ENCODE assay signal across 7 cellular contexts in the genomic region with DNA sequence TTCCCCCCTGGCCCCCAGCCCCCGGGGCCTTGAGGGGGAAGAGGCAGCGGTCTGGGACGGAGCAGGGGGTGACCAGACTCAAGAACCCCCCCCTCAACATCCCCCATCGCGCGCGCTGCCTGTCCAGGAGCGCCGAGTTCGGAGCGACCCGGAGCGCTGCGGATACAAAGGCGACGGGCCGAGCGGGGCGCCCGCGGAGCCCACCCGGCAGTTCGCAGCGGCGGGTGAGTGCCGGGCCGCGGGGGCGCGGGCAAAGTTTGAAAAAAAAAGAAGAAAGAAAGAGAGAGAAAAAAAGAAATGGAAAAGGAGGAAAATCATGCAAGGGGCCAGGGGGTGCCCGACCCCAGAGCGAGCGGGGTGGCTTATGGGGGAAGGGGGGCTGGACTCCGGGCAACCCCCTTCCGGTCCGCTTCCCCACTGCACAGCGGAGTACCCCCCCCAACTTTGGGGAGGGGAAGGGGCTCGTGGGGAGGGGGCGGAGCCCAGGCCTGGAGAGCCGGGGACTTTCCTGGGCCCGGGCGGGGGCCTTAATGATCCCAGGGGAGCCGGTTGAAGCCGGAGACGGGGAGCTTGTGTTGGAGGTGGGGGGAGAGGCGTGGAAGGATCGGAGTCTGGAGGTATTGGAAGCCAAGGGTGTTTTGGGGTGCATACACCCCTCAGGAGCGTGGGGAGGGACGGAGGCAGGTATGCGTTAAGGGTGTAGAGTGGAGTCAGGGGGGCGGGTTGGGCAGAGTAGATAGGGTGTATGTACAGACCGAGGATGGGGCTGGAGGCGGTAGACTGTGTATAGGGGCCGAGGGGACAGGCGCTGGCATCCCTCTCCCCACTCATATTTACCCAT.
DNase-seq lines count a peak whose midpoint lies in the region; ATAC-seq and TF ChIP-seq lines count a peak whose summit lies in the region.

No MANE protein-coding gene starts in this region.

- H3K4me3 ChIP-seq in HFF-Myc (replicated peaks; ENCODE audit: low read depth, low read length) (peak overlapping the region; percentile 44), RWPE2 (ENCODE audit: severe bottlenecking) (peak overlapping the region; percentile 54), parathyroid adenoma (ENCODE audit: low read depth, low read length) (peak overlapping the region; percentile 86)

- no peaks in the 10 kb centered on the region for H3K79me2 ChIP-seq in parathyroid adenoma

- peak overlapping the region; percentile 94 for H2AFZ ChIP-seq in parathyroid adenoma

- no peak for TF ChIP-seq CTCF in HFF-Myc (IDR thresholded peaks at IDR 0.05; ENCODE audit: low read depth, low read length, missing control alignments)
- no peak for TF ChIP-seq CTCF in RWPE2 (IDR thresholded peaks at IDR 0.05; ENCODE audit: poor library complexity, severe bottlenecking)
- no peak for TF ChIP-seq CTCF in parathyroid adenoma (IDR thresholded peaks at IDR 0.05)

- H3K4me1 ChIP-seq in RWPE2 (ENCODE audit: insufficient read depth, poor library complexity, severe bottlenecking) (peaks cover 8% of the 10 kb centered on the region), parathyroid adenoma (peaks cover 3% of the 10 kb centered on the region)

- ATAC-seq in RWPE2 (ENCODE audit: low read depth) (peak; percentile 35; the same call in 1 of the 3 replicates), GM21619 (IDR thresholded peaks at IDR 0.05; ENCODE audit: unreplicated experiment) (no peak), GM21786 (IDR thresholded peaks at IDR 0.05; ENCODE audit: unreplicated experiment) (no peak)

- H3K9me3 ChIP-seq in RWPE2 (ENCODE audit: severe bottlenecking) (no peaks in the 10 kb centered on the region), parathyroid adenoma (ENCODE audit: control insufficient read depth, low read length) (no peaks in the 10 kb centered on the region)

- H3K36me3 ChIP-seq in RWPE2 (ENCODE audit: low read depth) = no peaks in the 10 kb centered on the region
- H3K36me3 ChIP-seq in parathyroid adenoma (ENCODE audit: control insufficient read depth, insufficient read depth, low read length) = no peaks in the 10 kb centered on the region

- peak overlapping the region; percentile 98 for H3K4me2 ChIP-seq in parathyroid adenoma (ENCODE audit: low read length)

- H3K27me3 ChIP-seq in RWPE2 (ENCODE audit: insufficient read depth, poor library complexity, severe bottlenecking) (no peaks in the 10 kb centered on the region), parathyroid adenoma (ENCODE audit: control insufficient read depth, insufficient read depth, low read length) (no peaks in the 10 kb centered on the region)

- DNase-seq in HFF-Myc (ENCODE audit: extremely low read depth, low read depth) (no peak), RWPE2 (ENCODE audit: low spot score) (no peak), germinal center (ENCODE audit: low spot score) (peak; percentile 57), inferior parietal cortex (ENCODE audit: extremely low spot score) (no peak)

- peak overlapping the region; percentile 34 for H3K27ac ChIP-seq in RWPE2 (ENCODE audit: poor library complexity, severe bottlenecking)
- H3K27ac ChIP-seq in parathyroid adenoma = no peak overlapping the region

- H3K9ac ChIP-seq in parathyroid adenoma = peak overlapping the region; percentile 28
